In the genomic region with DNA sequence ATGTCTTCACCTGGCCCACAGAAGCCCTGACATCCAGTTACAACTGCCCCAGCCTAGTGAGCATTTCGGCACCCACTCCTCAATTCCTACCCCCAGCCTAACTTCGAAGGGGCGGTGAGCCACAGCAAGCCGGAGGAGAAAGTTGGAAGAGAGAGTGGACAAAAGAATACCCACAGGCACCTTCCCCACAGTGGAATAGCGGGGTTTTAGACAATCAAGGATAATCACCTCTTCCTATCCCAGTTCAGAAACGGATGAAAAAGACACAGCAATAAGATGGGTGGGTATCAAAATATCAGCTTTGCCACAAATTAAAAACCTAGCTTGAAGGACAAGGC, we compare ENCODE assay signal across 9 cellular contexts. TPM values are rescaled to one million over a fixed set of nuclear protein-coding genes. Genes with fewer than 3 reads are reported as not detected.
DNase-seq lines count a peak whose midpoint lies in the region; ATAC-seq, FAIRE-seq and TF ChIP-seq lines count a peak whose summit lies in the region.
"Had no signal": no experiment of that assay in that cellular context is flagged by ENCODE, and none has a peak within 500 bp of the region (broad histone marks: within the 10 kb centered on the region; RNA-seq: fewer than 3 reads in every experiment).

No MANE protein-coding gene starts in this region.

- H3K9me3 ChIP-seq in PC-9 (ENCODE audit: insufficient read depth, low read depth): no peaks in the 10 kb centered on the region
- no peaks in the 10 kb centered on the region for H3K9me3 ChIP-seq in endothelial cell of umbilical vein (replicated peaks; ENCODE audit: control insufficient read depth, insufficient read depth, low read length)

- H3K9me2 ChIP-seq in PC-9 (ENCODE audit: insufficient read depth): no peaks in the 10 kb centered on the region

- H4K20me1 ChIP-seq in PC-9 (ENCODE audit: insufficient read depth) (no peaks in the 10 kb centered on the region), endothelial cell of umbilical vein (replicated peaks; ENCODE audit: control insufficient read depth, extremely low read depth, insufficient read depth, low read length) (no peaks in the 10 kb centered on the region)

- FAIRE-seq in endothelial cell of umbilical vein (lab: Jason Lieb, UNC): no peak
- FAIRE-seq: RCC 7860 had no signal

- H3K4me2 ChIP-seq in PC-9 (peak overlapping the region; percentile 84), endothelial cell of umbilical vein (ENCODE audit: insufficient read depth, low read length) (peak overlapping the region; percentile 56)

- H3K27me3 ChIP-seq in GM06990 (replicated peaks; ENCODE audit: control insufficient read depth, insufficient read depth, low read length) (no peaks in the 10 kb centered on the region), PC-9 (ENCODE audit: insufficient read depth, low read depth) (no peaks in the 10 kb centered on the region), endothelial cell of umbilical vein (ENCODE audit: control insufficient read depth in 2 of 2, insufficient read depth in 2 of 2, low read length in 2 of 2) (no peaks in the 10 kb centered on the region), rectal smooth muscle tissue (ENCODE audit: control insufficient read depth, insufficient read depth, low read length) (no peaks in the 10 kb centered on the region)

- H3K4me3 ChIP-seq in GM06990 (replicated peaks; ENCODE audit: low read depth, low read length) (peak overlapping the region; percentile 66), PC-9 (peak overlapping the region; percentile 71), endothelial cell of umbilical vein (replicated peaks in 1 of 3; ENCODE audit: insufficient read depth in 1 of 3, low read depth in 1 of 3, low read length in 3 of 3) (peak overlapping the region; percentile 41 to 65 (median 56)), rectal smooth muscle tissue (ENCODE audit: low read length) (peak overlapping the region; percentile 63)

- peaks cover 7% of the 10 kb centered on the region for H3K36me3 ChIP-seq in GM06990 (ENCODE audit: control insufficient read depth, insufficient read depth, low read length)
- 0 out of 2 replicates have a peak, but pooled peaks cover 6% of the 10 kb centered on the region for H3K36me3 ChIP-seq in PC-9 (ENCODE audit: low read depth)
- H3K36me3 ChIP-seq in endothelial cell of umbilical vein (ENCODE audit: control insufficient read depth in 2 of 2, extremely low read depth in 1 of 2, insufficient read depth in 2 of 2, low read length in 2 of 2): peaks cover 4 to 5% of the 10 kb centered on the region in 2 experiments
- H3K36me3 ChIP-seq in rectal smooth muscle tissue (ENCODE audit: control insufficient read depth, insufficient read depth, low read length): peaks cover 8% of the 10 kb centered on the region

- H2AFZ ChIP-seq in PC-9 (peak overlapping the region; percentile 87), endothelial cell of umbilical vein (ENCODE audit: low read depth, low read length) (peak overlapping the region; percentile 84)

- POLR2A ChIA-PET in PC-9 (lab: Charles Lee; ENCODE audit: unreplicated experiment) (no interaction called here), endothelial cell of umbilical vein (lab: Charles Lee) (no interaction called here)

- no peaks in the 10 kb centered on the region for H3K9me1 ChIP-seq in endothelial cell of umbilical vein (replicated peaks; ENCODE audit: control insufficient read depth, extremely low read depth, insufficient read depth, low read length)

- ATAC-seq in GM21367 (IDR thresholded peaks at IDR 0.05; ENCODE audit: unreplicated experiment) (no peak), left colon (no peak)

- DNase-seq in GM06990 (ENCODE audit: extremely low read depth, insufficient read length) (no peak), PC-9 (no peak), endothelial cell of umbilical vein (ENCODE audit: low read depth, low spot score) (no peak), OCI-M2 (lab: John Stamatoyannopoulos, UW; ENCODE audit: unreplicated experiment) (no peak), left colon (no peak)
- DNase-seq in stimulated activated CD4-positive, alpha-beta T cell treated with anti-CD3 and anti-CD28 coated beads, Interleukin-2, amount 100 ng/mL, for 48 hours: no peak

- peaks cover 21% of the 10 kb centered on the region; the same call in 1 of the 2 replicates for H3K79me2 ChIP-seq in PC-9 (ENCODE audit: low read depth)
- peaks cover 30% of the 10 kb centered on the region for H3K79me2 ChIP-seq in endothelial cell of umbilical vein (ENCODE audit: control insufficient read depth, insufficient read depth, low read length)

- dilution Hi-C loops in endothelial cell of umbilical vein (cut with MboI; ENCODE audit: extremely low pct_ligation_motif_present, low sequenced_read_pairs): no loop called here

- BruUV-seq in PC-9 (replicated peaks; lab: Mats Ljungman, UMichigan) (no TSS peak), endothelial cell of umbilical vein (replicated peaks; lab: Mats Ljungman, UMichigan) (no TSS peak)

- CTCF ChIA-PET in PC-9 (lab: Charles Lee) (interaction anchor here (0.6 to 0.7 kb wide), 2 partner anchors 25 to 89 kb away, joined by 3 read pairs; no protein-coding TSS in a partner anchor), endothelial cell of umbilical vein (lab: Charles Lee) (interaction anchor here (0.8 to 1.9 kb wide), 2 partner anchors 77 to 87 kb away, joined by 3 to 7 read pairs; no protein-coding TSS in a partner anchor)

- TF ChIP-seq POLR2A in endothelial cell of umbilical vein (IDR thresholded peaks at IDR 0.05; ENCODE audit: low read depth, low read length): no peak

- intact Hi-C loops in PC-9 (cut with micrococcal nuclease; ENCODE audit: unreplicated experiment) (loop anchor here (5.0 kb wide), 2 partner anchors 83 to 248 kb away; partner anchors contain the start of gene COL6A1), endothelial cell of umbilical vein (cut with micrococcal nuclease) (loop anchor here (2.0 to 5.0 kb wide), 4 partner anchors 55 to 258 kb away; partner anchors contain the start of genes MCM3AP and PCNT), left colon (cut with DNase I, micrococcal nuclease) (loop anchor here in 1 of 2 donors (10.0 kb wide), 1 partner anchor 85 kb away; no protein-coding TSS in a partner anchor)

- H3K9ac ChIP-seq in endothelial cell of umbilical vein (replicated peaks; ENCODE audit: extremely low read depth, insufficient read depth, low read length): no peak overlapping the region
- no peak overlapping the region for H3K9ac ChIP-seq in rectal smooth muscle tissue (ENCODE audit: low read length)

- H3K4me1 ChIP-seq in PC-9 (replicated peaks; ENCODE audit: insufficient read depth): peaks cover 28% of the 10 kb centered on the region
- H3K4me1 ChIP-seq in endothelial cell of umbilical vein (ENCODE audit: control insufficient read depth, extremely low read depth, insufficient read depth, low read length): peaks cover 22% of the 10 kb centered on the region
- peaks cover 9% of the 10 kb centered on the region for H3K4me1 ChIP-seq in rectal smooth muscle tissue (ENCODE audit: control insufficient read depth, insufficient read depth, low read length)

- peaks cover 8% of the 10 kb centered on the region; the same call in 1 of the 2 replicates for H3F3A ChIP-seq in PC-9 (ENCODE audit: insufficient read depth, low read depth)

- no peak for TF ChIP-seq CTCF in GM06990 (IDR thresholded peaks at IDR 0.05; ENCODE audit: insufficient read depth, low read length, poor library complexity, severe bottlenecking)
- no peak for TF ChIP-seq CTCF in PC-9 (conservative IDR thresholded peaks at IDR 0.05)
- no peak for TF ChIP-seq CTCF in endothelial cell of umbilical vein (IDR thresholded peaks at IDR 0.05; ENCODE audit: extremely low read depth in 1 of 2, insufficient read depth in 1 of 2, low read depth in 1 of 2, low read length in 2 of 2)

- H3K27ac ChIP-seq in PC-9: no peak overlapping the region
- H3K27ac ChIP-seq in endothelial cell of umbilical vein (ENCODE audit: insufficient read depth, low read depth, low read length): no peak overlapping the region
- no peak overlapping the region for H3K27ac ChIP-seq in rectal smooth muscle tissue (ENCODE audit: low read depth, low read length)

RNA-seq across cellular contexts. Expression of gene LSS, which starts 1.3 kb away (rescaled TPM):
- total RNA-seq in PC-9 (2021) (69.0 and 92.3 TPM in 2 replicates), endothelial cell of umbilical vein (141 TPM in 2 replicates), left colon (100 to 1,000 TPM in 1 of 2 donors, 10 to 100 TPM in 1; 65.6 to 140 TPM)
- polyA plus RNA-seq in endothelial cell of umbilical vein: 120 and 132 TPM in 2 replicates
- 61.0 and 68.1 TPM in 2 replicates for polyA plus RNA-seq in endothelial cell of umbilical vein (2011; cell fraction: cytosol; rRNA removed)
- polyA plus RNA-seq in endothelial cell of umbilical vein (2011; cell fraction: nucleus; rRNA removed): 219 and 279 TPM in 2 replicates
- polyA plus RNA-seq in endothelial cell of umbilical vein (2012): 46.0 and 49.7 TPM in 2 replicates
- polyA minus RNA-seq in endothelial cell of umbilical vein: 126 and 151 TPM in 2 replicates
- polyA minus RNA-seq in endothelial cell of umbilical vein (2011; cell fraction: cytosol; rRNA and poly(A)+ RNA removed): 14.0 TPM
- 70.4 and 87.6 TPM in 2 replicates for polyA minus RNA-seq in endothelial cell of umbilical vein (2011; cell fraction: nucleus; rRNA and poly(A)+ RNA removed)

RNA-seq across cellular contexts. Expression of gene SPATC1L, which starts 45.6 kb away (rescaled TPM):
- total RNA-seq in PC-9 (2021): 31.8 and 32.7 TPM in 2 replicates
- 15.3 and 31.7 TPM in 2 replicates for total RNA-seq in endothelial cell of umbilical vein
- polyA plus RNA-seq in endothelial cell of umbilical vein: 11.5 and 14.6 TPM in 2 replicates
- 10.2 and 16.5 TPM in 2 replicates for polyA plus RNA-seq in endothelial cell of umbilical vein (2011; cell fraction: cytosol; rRNA removed)
- 6.4 and 9.8 TPM in 2 replicates for polyA plus RNA-seq in endothelial cell of umbilical vein (2011; cell fraction: nucleus; rRNA removed)
- 18.3 and 18.4 TPM in 2 replicates for polyA plus RNA-seq in endothelial cell of umbilical vein (2012)
- polyA minus RNA-seq in endothelial cell of umbilical vein: 5.2 and 6.1 TPM in 2 replicates
- 5.9 TPM for polyA minus RNA-seq in endothelial cell of umbilical vein (2011; cell fraction: cytosol; rRNA and poly(A)+ RNA removed)
- 2.5 and 5.8 TPM in 2 replicates for polyA minus RNA-seq in endothelial cell of umbilical vein (2011; cell fraction: nucleus; rRNA and poly(A)+ RNA removed)
- total RNA-seq in left colon: 1 to 10 TPM; 5.9 to 8.0 TPM

RNA-seq across cellular contexts. Expression of gene MCM3AP, which starts 55.5 kb away (rescaled TPM):
- total RNA-seq in PC-9 (2021) (57.8 and 69.6 TPM in 2 replicates), endothelial cell of umbilical vein (106 and 115 TPM in 2 replicates), left colon (10 to 100 TPM; 90.6 to 94.3 TPM)
- 35.4 and 37.9 TPM in 2 replicates for polyA plus RNA-seq in endothelial cell of umbilical vein
- polyA plus RNA-seq in endothelial cell of umbilical vein (2011; cell fraction: cytosol; rRNA removed): 32.3 and 32.9 TPM in 2 replicates
- polyA plus RNA-seq in endothelial cell of umbilical vein (2011; cell fraction: nucleus; rRNA removed): 175 and 178 TPM in 2 replicates
- polyA plus RNA-seq in endothelial cell of umbilical vein (2012): 58.8 and 60.0 TPM in 2 replicates
- 64.6 and 78.3 TPM in 2 replicates for polyA minus RNA-seq in endothelial cell of umbilical vein
- polyA minus RNA-seq in endothelial cell of umbilical vein (2011; cell fraction: cytosol; rRNA and poly(A)+ RNA removed): 54.2 TPM
- polyA minus RNA-seq in endothelial cell of umbilical vein (2011; cell fraction: nucleus; rRNA and poly(A)+ RNA removed): 117 and 125 TPM in 2 replicates

RNA-seq across cellular contexts. Expression of gene YBEY, which starts 56.2 kb away (rescaled TPM):
- total RNA-seq in PC-9 (2021): 13.8 and 17.3 TPM in 2 replicates
- 6.1 and 10.5 TPM in 2 replicates for total RNA-seq in endothelial cell of umbilical vein
- polyA plus RNA-seq in endothelial cell of umbilical vein: 12.4 and 15.3 TPM in 2 replicates
- polyA plus RNA-seq in endothelial cell of umbilical vein (2011; cell fraction: cytosol; rRNA removed): 16.5 and 16.8 TPM in 2 replicates
- polyA plus RNA-seq in endothelial cell of umbilical vein (2011; cell fraction: nucleus; rRNA removed): 7.9 and 12.4 TPM in 2 replicates
- 14.5 and 15.6 TPM in 2 replicates for polyA plus RNA-seq in endothelial cell of umbilical vein (2012)
- 3.4 and 5.9 TPM in 2 replicates for polyA minus RNA-seq in endothelial cell of umbilical vein
- 6.9 TPM for polyA minus RNA-seq in endothelial cell of umbilical vein (2011; cell fraction: cytosol; rRNA and poly(A)+ RNA removed)
- polyA minus RNA-seq in endothelial cell of umbilical vein (2011; cell fraction: nucleus; rRNA and poly(A)+ RNA removed): 3.9 and 5.0 TPM in 2 replicates
- 10 to 100 TPM; 19.6 to 25.7 TPM for total RNA-seq in left colon
